In genomic region chr2:151325696-151326095, GRCh38 we compare ENCODE assay signal across 31 cellular contexts. TPM values are rescaled to one million over a fixed set of nuclear protein-coding genes. Genes with fewer than 3 reads are reported as not detected.
A peak's percentile ranks its signal among the peaks of the same experiment; 100 is the strongest.
DNase-seq lines count a peak whose midpoint lies in the region; ATAC-seq, FAIRE-seq and TF ChIP-seq lines count a peak whose summit lies in the region.
"Had no signal": no experiment of that assay in that cellular context is flagged by ENCODE, and none has a peak within 500 bp of the region (broad histone marks: within the 10 kb centered on the region; RNA-seq: fewer than 3 reads in every experiment).

No MANE protein-coding gene starts in this region.

- POLR2A ChIA-PET in MCF 10A (lab: Yijun Ruan, JAX): no interaction called here

- no peak overlapping the region for H2AFZ ChIP-seq in mammary epithelial cell (ENCODE audit: low read depth, low read length)
- H2AFZ ChIP-seq in astrocyte (ENCODE audit: low read depth, low read length): no peak overlapping the region
- no peak overlapping the region for H2AFZ ChIP-seq in neural progenitor cell (replicated peaks)
- H2AFZ ChIP-seq: GM23338 had no signal

- H3K4me3 Mint-ChIP-seq in MCF 10A (ENCODE audit: unreplicated experiment): no peak overlapping the region
- H3K4me3 Mint-ChIP-seq in astrocyte (ENCODE audit: unreplicated experiment): no peak overlapping the region
- no peak overlapping the region for H3K4me3 Mint-ChIP-seq in neural progenitor cell
- H3K4me3 Mint-ChIP-seq: CD8-positive, alpha-beta T cell; GM23338 had no signal

- H3F3A ChIP-seq in neural progenitor cell (ENCODE audit: low read depth): no peaks in the 10 kb centered on the region

- no peaks in the 10 kb centered on the region for H3K79me2 ChIP-seq in mammary epithelial cell (ENCODE audit: insufficient read depth, low read length)
- no peaks in the 10 kb centered on the region for H3K79me2 ChIP-seq in astrocyte (ENCODE audit: insufficient read depth, low read length)
- H3K79me2 ChIP-seq in neural progenitor cell (ENCODE audit: low read depth): no peaks in the 10 kb centered on the region

- H3K27ac ChIP-seq in mammary epithelial cell (ENCODE audit: insufficient read depth, low read depth, low read length) (no peak overlapping the region), astrocyte (ENCODE audit: low read depth, low read length) (no peak overlapping the region), upper lobe of right lung (no peak overlapping the region), neural progenitor cell (no peak overlapping the region)
- H3K27ac ChIP-seq: KMS-11, SJCRH30 had no signal

- H4K20me1 ChIP-seq in mammary epithelial cell (ENCODE audit: insufficient read depth, low read length) (no peaks in the 10 kb centered on the region), astrocyte (ENCODE audit: insufficient read depth, low read length) (no peaks in the 10 kb centered on the region), neural progenitor cell (ENCODE audit: low read depth) (no peaks in the 10 kb centered on the region)

- H3K27ac Mint-ChIP-seq in MCF 10A (ENCODE audit: low read depth, unreplicated experiment): no peak overlapping the region
- no peak overlapping the region for H3K27ac Mint-ChIP-seq in astrocyte (ENCODE audit: unreplicated experiment)
- H3K27ac Mint-ChIP-seq in neural progenitor cell: no peak overlapping the region
- H3K27ac Mint-ChIP-seq: CD8-positive, alpha-beta T cell; GM23338 had no signal

- no peak overlapping the region for H3K4me2 ChIP-seq in mammary epithelial cell (ENCODE audit: insufficient read depth, low read depth, low read length)
- no peak overlapping the region for H3K4me2 ChIP-seq in astrocyte (ENCODE audit: low read length)
- H3K4me2 ChIP-seq in neural progenitor cell: no peak overlapping the region
- H3K4me2 ChIP-seq: GM23338, KMS-11 had no signal

- H3K27me3 Mint-ChIP-seq in MCF 10A (ENCODE audit: insufficient read depth, unreplicated experiment) (no peaks in the 10 kb centered on the region), astrocyte (ENCODE audit: low read depth, unreplicated experiment) (no peaks in the 10 kb centered on the region), neural progenitor cell (ENCODE audit: insufficient read depth, low read depth) (no peaks in the 10 kb centered on the region)

- TF ChIP-seq CTCF in MCF 10A (IDR thresholded peaks at IDR 0.05; ENCODE audit: unreplicated experiment) (no peak), mammary epithelial cell (conservative IDR thresholded peaks at IDR 0.05 in 1 of 2, IDR thresholded peaks at IDR 0.05 in 1 of 2; ENCODE audit: extremely low read depth in 1 of 2, insufficient read depth in 1 of 2, low read depth in 1 of 2, low read length in 2 of 2) (no peak), astrocyte (IDR thresholded peaks at IDR 0.05; ENCODE audit: insufficient read depth, low read depth, low read length) (no peak), upper lobe of right lung (IDR thresholded peaks at IDR 0.05) (no peak), neural progenitor cell (IDR thresholded peaks at IDR 0.05) (no peak)

- dilution Hi-C loops in mammary epithelial cell (cut with HindIII; ENCODE audit: low sequenced_read_pairs): no loop called here

- H3K4me1 Mint-ChIP-seq in MCF 10A (ENCODE audit: insufficient read depth, unreplicated experiment) (no peaks in the 10 kb centered on the region), astrocyte (ENCODE audit: low read depth, unreplicated experiment) (no peaks in the 10 kb centered on the region), neural progenitor cell (no peaks in the 10 kb centered on the region)
- H3K4me1 Mint-ChIP-seq: GM23338 had no signal

- CTCF ChIA-PET in MCF 10A (lab: Yijun Ruan, JAX) (no interaction called here), mammary epithelial cell (lab: Charles Lee; ENCODE audit: low non-redundant PET) (no interaction called here)

- no TSS peak for BruUV-seq in MCF 10A (replicated peaks; lab: Mats Ljungman, UMichigan)
- no TSS peak for BruUV-seq in mammary epithelial cell (replicated peaks; lab: Mats Ljungman, UMichigan)

- H3K36me3 Mint-ChIP-seq in MCF 10A (ENCODE audit: insufficient read depth, unreplicated experiment) (no peaks in the 10 kb centered on the region), astrocyte (ENCODE audit: low read depth, unreplicated experiment) (no peaks in the 10 kb centered on the region), neural progenitor cell (no peaks in the 10 kb centered on the region)
- H3K36me3 Mint-ChIP-seq: CD8-positive, alpha-beta T cell had no signal

- peaks cover under 1% of the 10 kb centered on the region for H3K9me3 Mint-ChIP-seq in MCF 10A (ENCODE audit: unreplicated experiment)
- peaks cover 2% of the 10 kb centered on the region for H3K9me3 Mint-ChIP-seq in astrocyte (ENCODE audit: unreplicated experiment)
- peaks cover 4% of the 10 kb centered on the region for H3K9me3 Mint-ChIP-seq in neural progenitor cell
- H3K9me3 Mint-ChIP-seq: CD8-positive, alpha-beta T cell had no signal

- no peaks in the 10 kb centered on the region for H3K27me3 ChIP-seq in mammary epithelial cell (ENCODE audit: insufficient read depth, low read length)
- no peaks in the 10 kb centered on the region for H3K27me3 ChIP-seq in astrocyte (ENCODE audit: insufficient read depth, low read length)
- no peaks in the 10 kb centered on the region for H3K27me3 ChIP-seq in upper lobe of right lung
- H3K27me3 ChIP-seq in neural progenitor cell: no peaks in the 10 kb centered on the region
- H3K27me3 ChIP-seq: SJCRH30 had no signal

- ATAC-seq in upper lobe of right lung: peak; percentile 38
- ATAC-seq in HG02870 (IDR thresholded peaks at IDR 0.05; ENCODE audit: unreplicated experiment): no peak
- ATAC-seq: CD8-positive, alpha-beta T cell; GM12878; GM23338; SK-N-SH treated with all-trans-retinoic acid at 6 μM for 48 hours had no signal

- DNase-seq in MCF 10A (ENCODE audit: unreplicated experiment): peak; percentile 14
- no peak for DNase-seq in mammary epithelial cell
- DNase-seq in astrocyte (ENCODE audit: low read depth): no peak
- DNase-seq in fibroblast of gingiva (ENCODE audit: low read depth): peak; percentile 81
- no peak for DNase-seq in upper lobe of right lung
- no peak for DNase-seq in neural progenitor cell (ENCODE audit: low spot score)
- DNase-seq in GOT3 (lab: John Stamatoyannopoulos, UW): no peak
- DNase-seq: C1 segment of cervical spinal cord; Caco-2; CD8-positive, alpha-beta T cell; DMS79; EL; GDM1; HCEC 1CT; IMR-90; MV-4-11; NCI-H1105; NCI-H1436 treated with DMSO at 0.1 percent for 48 hours; NCI-H1930; NCI-H2107; NCI-H446 treated with DMSO at 0.1 percent for 48 hours; NCI-H526; NK-92 treated with Interleukin-12 subunit alpha and Interleukin-12 subunit beta, amount 100 ng/mL, for 24 hours; SJCRH30 had no signal

- H3K4me1 ChIP-seq in mammary epithelial cell (ENCODE audit: insufficient read depth, low read length): no peaks in the 10 kb centered on the region
- no peaks in the 10 kb centered on the region for H3K4me1 ChIP-seq in astrocyte (ENCODE audit: insufficient read depth, low read length)
- H3K4me1 ChIP-seq in upper lobe of right lung: no peaks in the 10 kb centered on the region
- no peaks in the 10 kb centered on the region for H3K4me1 ChIP-seq in neural progenitor cell
- H3K4me1 ChIP-seq: Caco-2, SJCRH30 had no signal

- FAIRE-seq in astrocyte (lab: Jason Lieb, UNC): peak; percentile 9
- FAIRE-seq: GM12878, RCC 7860 had no signal

- H3K9ac ChIP-seq in mammary epithelial cell (ENCODE audit: insufficient read depth, low read length): no peak overlapping the region
- no peak overlapping the region for H3K9ac ChIP-seq in astrocyte (ENCODE audit: low read length)
- no peak overlapping the region for H3K9ac ChIP-seq in neural progenitor cell
- H3K9ac ChIP-seq: KMS-11 had no signal

- H3K4me3 ChIP-seq in mammary epithelial cell (replicated peaks in 1 of 3; ENCODE audit: insufficient read depth in 1 of 3, low read depth in 2 of 3, low read length in 3 of 3) (no peak overlapping the region), astrocyte (ENCODE audit: insufficient read depth, low read depth, low read length) (no peak overlapping the region), upper lobe of right lung (no peak overlapping the region), neural progenitor cell (no peak overlapping the region)
- H3K4me3 ChIP-seq: GM12878, GM23338, SJCRH30 had no signal

- no peaks in the 10 kb centered on the region for H3K36me3 ChIP-seq in mammary epithelial cell (ENCODE audit: insufficient read depth, low read length)
- no peaks in the 10 kb centered on the region for H3K36me3 ChIP-seq in astrocyte (ENCODE audit: insufficient read depth, low read length)
- no peaks in the 10 kb centered on the region for H3K36me3 ChIP-seq in upper lobe of right lung
- no peaks in the 10 kb centered on the region for H3K36me3 ChIP-seq in neural progenitor cell
- H3K36me3 ChIP-seq: SJCRH30 had no signal

- intact Hi-C loops in MCF 10A (cut with micrococcal nuclease): no loop called here
- intact Hi-C loops in mammary epithelial cell (cut with micrococcal nuclease): no loop called here
- intact Hi-C loops in upper lobe of right lung (cut with DNase I): no loop called here

- 71% methylated on average over 4 of the region's 4 CpGs for WGBS in mammary epithelial cell (ENCODE audit: low coverage, missing lambda C conversion rate)

- in situ Hi-C loops in mammary epithelial cell (cut with MboI; ENCODE audit: low sequenced_read_pairs in 2 of 2): no loop called here

- H3K9me3 ChIP-seq in mammary epithelial cell (replicated peaks; ENCODE audit: insufficient read depth, low read length): no peaks in the 10 kb centered on the region
- no peaks in the 10 kb centered on the region for H3K9me3 ChIP-seq in astrocyte (ENCODE audit: insufficient read depth, low read depth, low read length)
- H3K9me3 ChIP-seq in upper lobe of right lung: no peaks in the 10 kb centered on the region
- H3K9me3 ChIP-seq in neural progenitor cell (ENCODE audit: low read depth): no peaks in the 10 kb centered on the region
- H3K9me3 ChIP-seq: Caco-2, SJCRH30 had no signal

RNA-seq across cellular contexts. Expression of gene TNFAIP6, which starts 31.7 kb away (rescaled TPM):
- 1.8 and 3.7 TPM in 2 replicates for total RNA-seq in MCF 10A (2022)
- total RNA-seq in mammary epithelial cell: under 1 TPM in 1 of 2 donors, not detected in 1; 0.50 TPM
- 0.09 TPM for polyA plus RNA-seq in mammary epithelial cell
- polyA minus RNA-seq in mammary epithelial cell: not detected
- 0.75 and 1.4 TPM in 2 replicates for total RNA-seq in astrocyte
- 3.0 TPM for total RNA-seq in upper lobe of right lung
- total RNA-seq in neural progenitor cell (ENCODE audit: low replicate concordance): 0.22 TPM in 1 of 2 replicates, not detected in the other
- total RNA-seq: Caco-2; CD8-positive, alpha-beta T cell; T-helper 1 cell treated with Interleukin-12 subunit alpha and Interleukin-12 subunit beta and Interleukin-4 antibody, amounts not matched to agents 30 ng/mL and 1 ng/mL, for 36 hours had no signal

RNA-seq across cellular contexts. Expression of gene NMI, which starts 36.2 kb away (rescaled TPM):
- total RNA-seq in MCF 10A (2022) (10.8 and 11.7 TPM in 2 replicates), mammary epithelial cell (1 to 10 TPM; 2.5 to 6.7 TPM), astrocyte (7.5 and 7.6 TPM in 2 replicates), upper lobe of right lung (24.5 TPM), neural progenitor cell (ENCODE audit: low replicate concordance) (0.43 and 1.7 TPM in 2 replicates)
- polyA plus RNA-seq in mammary epithelial cell: 2.7 TPM
- 3.5 TPM for polyA minus RNA-seq in mammary epithelial cell

Comparison
In these comparisons a context has a peak if more than half of its experiments do, and no peak if none do; other contexts are left out.
1. DNase-seq: peak in MCF 10A (single experiment) and fibroblast of gingiva (single experiment); none in mammary epithelial cell (single experiment), astrocyte (single experiment), upper lobe of right lung (single experiment), neural progenitor cell (single experiment) and GOT3 (single experiment).